In the genomic region with DNA sequence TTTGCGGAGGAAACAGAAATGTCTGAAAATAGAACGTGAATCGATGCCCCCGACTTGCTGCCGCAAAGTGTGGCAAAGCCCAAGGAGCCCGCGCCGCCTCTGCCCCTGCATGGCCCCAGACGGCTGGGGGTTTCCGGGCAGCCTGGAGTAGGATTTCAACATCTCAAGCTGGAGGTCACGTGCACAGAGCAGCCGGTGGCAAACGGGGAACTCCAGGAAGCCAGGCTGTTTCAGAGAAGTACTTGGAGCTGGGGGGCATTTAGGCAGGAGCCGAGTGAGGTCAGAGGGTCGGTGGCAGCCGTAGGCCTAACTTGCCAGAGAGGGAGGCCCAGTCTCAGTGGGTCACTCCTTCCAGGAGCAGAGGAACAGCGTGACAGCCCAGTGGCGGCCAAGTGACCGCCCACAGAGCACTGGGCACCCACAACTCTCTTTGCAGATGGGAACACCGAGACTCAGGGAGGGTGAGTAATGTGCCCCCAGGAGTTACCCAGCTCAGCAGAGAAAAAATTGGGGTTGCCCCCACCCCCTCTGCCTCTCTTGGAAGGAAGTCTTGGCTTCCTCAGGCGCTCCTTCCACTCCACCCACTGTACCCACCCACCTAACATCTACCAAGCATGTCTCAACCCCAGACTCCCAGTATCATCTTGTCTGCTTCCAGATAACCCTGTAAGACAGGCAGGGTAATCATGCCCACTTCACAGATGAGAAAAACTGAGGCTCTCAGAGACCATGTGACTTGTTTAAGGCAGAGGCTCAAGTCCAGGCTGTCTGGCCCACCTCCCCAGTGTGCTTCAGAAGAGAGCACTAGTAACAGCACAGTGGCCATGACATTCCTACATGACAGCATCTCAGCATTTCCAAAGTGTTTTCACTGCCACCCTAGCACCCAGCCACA, we compare ENCODE assay signal across 8 cellular contexts.
A peak's percentile ranks its signal among the peaks of the same experiment; 100 is the strongest.
DNase-seq lines count a peak whose midpoint lies in the region; ATAC-seq, FAIRE-seq and TF ChIP-seq lines count a peak whose summit lies in the region.

No MANE protein-coding gene starts in this region.

- peak; percentile 97 for DNase-seq in CD14-positive monocyte (ENCODE audit: low spot score)
- DNase-seq in NCI-H2171 (lab: John Stamatoyannopoulos, UW): peak; percentile 37
- DNase-seq in activated T-cell treated with anti-CD3 and anti-CD28 coated beads, Interleukin-2, amount 50 U/mL, for 1 hour: peak; percentile 55
- peak; percentile 62 for DNase-seq in fibroblast of pulmonary artery (ENCODE audit: low read depth)
- peak; percentile 77 to 90 for DNase-seq in psoas muscle
- peak; percentile 88 for DNase-seq in urothelium cell line (ENCODE audit: low spot score)

- H3K4me3 ChIP-seq in fibroblast of pulmonary artery (replicated peaks; ENCODE audit: low read depth, low read length) (no peak overlapping the region), psoas muscle (peak overlapping the region; percentile 55)

- no peak for FAIRE-seq in urothelium cell line (lab: Jason Lieb, UNC)

- peak overlapping the region; percentile 80 for H3K27ac ChIP-seq in psoas muscle

- H3K27me3 Mint-ChIP-seq in CD14-positive monocyte (ENCODE audit: low read depth in 3 of 3): peaks cover 0 to 2% (median 0%) of the 10 kb centered on the region in 3 donors

- peak; percentile 47 for ATAC-seq in GM21528 (IDR thresholded peaks at IDR 0.05; ENCODE audit: low FRiP score, unreplicated experiment)
- peak; percentile 89 to 97 (median 94) for ATAC-seq in psoas muscle
- ATAC-seq in GM18867 (IDR thresholded peaks at IDR 0.05; ENCODE audit: unreplicated experiment): no peak

- 13 to 26% (median 22%) methylated on average over 20 to 21 of the region's 21 CpGs for WGBS in psoas muscle, 3 donors

- no peaks in the 10 kb centered on the region for H3K9me3 ChIP-seq in psoas muscle

- peaks cover 9 to 10% of the 10 kb centered on the region in 2 donors for H3K36me3 Mint-ChIP-seq in CD14-positive monocyte

- H3K4me1 ChIP-seq in psoas muscle: peaks cover 14% of the 10 kb centered on the region

- no peaks in the 10 kb centered on the region for H3K9me3 Mint-ChIP-seq in CD14-positive monocyte

- peak overlapping the region; percentile 72 to 83 for H3K4me3 Mint-ChIP-seq in CD14-positive monocyte

- peaks cover 96% of the 10 kb centered on the region for H3K4me1 Mint-ChIP-seq in CD14-positive monocyte

- H3K27ac Mint-ChIP-seq in CD14-positive monocyte: peak overlapping the region; percentile 99 to 100 (median 99)

- no peaks in the 10 kb centered on the region for H3K27me3 ChIP-seq in psoas muscle (ENCODE audit: insufficient read depth in 3 of 3, low read length in 2 of 3)

- no peaks in the 10 kb centered on the region for H3K36me3 ChIP-seq in psoas muscle (ENCODE audit: insufficient read depth in 1 of 2, low read depth in 1 of 2)

- TF ChIP-seq CTCF in CD14-positive monocyte (IDR thresholded peaks at IDR 0.05) (no peak), fibroblast of pulmonary artery (IDR thresholded peaks at IDR 0.05; ENCODE audit: low read length, missing control alignments) (no peak), psoas muscle (IDR thresholded peaks at IDR 0.05) (no peak)

- intact Hi-C loops in CD14-positive monocyte (cut with micrococcal nuclease): loop anchor here in 1 of 2 donors (1.0 kb wide), 2 partner anchors 12 kb away; no protein-coding TSS in a partner anchor
- intact Hi-C loops in psoas muscle (cut with DNase I): no loop called here

Comparison
In these comparisons a context has a peak if more than half of its experiments do, and no peak if none do; other contexts are left out.
1. DNase-seq: peak in every context shown above with its lines; median percentile 97 in CD14-positive monocyte; 88 in urothelium cell line; 84 in psoas muscle; 62 in fibroblast of pulmonary artery; 55 in activated T-cell treated with anti-CD3 and anti-CD28 coated beads, Interleukin-2, amount 50 U/mL, for 1 hour; 37 in NCI-H2171.